Comparison of ENCODE assay signal across 1 cellular context in the genomic region with DNA sequence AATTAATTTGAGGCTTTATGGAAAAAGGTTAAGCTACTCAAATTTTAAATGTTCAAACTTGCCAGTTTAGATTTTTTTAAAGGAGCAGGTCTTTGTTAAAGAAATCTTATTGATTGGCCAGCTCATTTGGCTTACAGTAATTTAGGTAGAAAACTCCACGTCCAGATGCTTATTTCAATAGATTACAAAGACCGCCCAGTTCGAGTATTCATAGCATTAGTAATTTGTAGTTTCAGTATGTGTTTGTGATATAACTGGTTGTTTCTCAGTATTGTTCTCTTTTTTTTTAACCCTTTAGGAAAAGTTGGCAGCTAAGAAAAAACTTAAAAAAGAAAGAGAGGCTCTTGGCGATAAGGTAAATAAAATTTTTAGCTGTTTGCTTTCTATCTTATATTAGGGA.
TF ChIP-seq lines count a peak whose summit lies in the region.

No MANE protein-coding gene starts in this region.

TF ChIP-seq in endothelial cell of umbilical vein, 7 proteins besides CTCF, POLR2A, EP300 and RAD21:
- TF ChIP-seq MYC (IDR thresholded peaks at IDR 0.05; ENCODE audit: low read depth, low read length) (no peak), POLR2AphosphoS5 (IDR thresholded peaks at IDR 0.05; ENCODE audit: insufficient read depth, low read depth, low read length) (no peak), JUN (IDR thresholded peaks at IDR 0.05; ENCODE audit: borderline replicate concordance, insufficient read depth, insufficient read length, low read depth) (no peak), FOS (IDR thresholded peaks at IDR 0.05; ENCODE audit: borderline replicate concordance, insufficient read depth, low read length) (no peak), EZH2 (IDR thresholded peaks at IDR 0.05; ENCODE audit: borderline replicate concordance, low read depth, low read length, severe bottlenecking) (no peak), GATA2 (IDR thresholded peaks at IDR 0.05; ENCODE audit: insufficient read depth, insufficient read length, low read depth, low read length) (no peak)
- TF ChIP-seq, protein P1, sequence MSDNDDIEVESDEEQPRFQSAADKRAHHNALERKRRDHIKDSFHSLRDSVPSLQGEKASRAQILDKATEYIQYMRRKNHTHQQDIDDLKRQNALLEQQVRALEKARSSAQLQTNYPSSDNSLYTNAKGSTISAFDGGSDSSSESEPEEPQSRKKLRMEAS (IDR thresholded peaks at IDR 0.05; ENCODE audit: insufficient read depth, insufficient read length) = no peak
